In the genomic region with DNA sequence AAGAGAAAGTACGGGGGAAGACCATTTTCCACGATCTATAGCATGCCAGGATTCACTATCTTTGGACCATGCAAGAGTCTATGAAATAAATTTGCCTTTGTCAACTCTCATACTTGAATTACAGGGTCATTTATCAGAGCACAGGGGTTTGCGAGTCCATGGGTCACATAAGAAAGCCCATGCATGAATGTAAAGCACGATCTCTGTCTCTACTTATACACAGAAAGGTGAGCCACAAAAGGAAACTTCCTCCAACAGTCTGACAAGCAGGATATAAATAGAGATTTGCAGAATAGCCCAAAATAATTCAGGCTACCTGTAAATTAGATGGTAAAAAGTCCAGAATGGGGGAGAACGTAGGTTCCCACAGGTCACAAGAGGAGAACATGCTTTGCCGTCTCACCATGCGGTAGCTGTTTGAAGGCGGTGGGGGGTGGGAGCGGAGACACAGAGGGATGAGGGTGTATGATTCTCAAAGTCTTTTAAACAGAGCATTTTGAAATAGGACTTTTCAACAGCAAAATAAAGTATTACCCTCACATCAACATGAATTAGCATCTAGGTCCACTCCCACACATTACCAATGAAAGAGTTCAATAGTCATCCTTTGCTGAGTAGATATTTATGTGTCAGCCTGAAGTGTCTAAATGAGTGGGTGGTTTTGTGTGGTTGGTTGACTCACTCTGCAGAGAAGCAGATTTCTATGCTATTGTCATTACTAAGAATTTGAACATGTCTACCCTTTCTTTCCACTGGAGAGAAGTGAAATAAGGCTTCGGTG, we compare ENCODE assay signal across 8 cellular contexts.
DNase-seq lines count a peak whose midpoint lies in the region; ATAC-seq and TF ChIP-seq lines count a peak whose summit lies in the region.

No MANE protein-coding gene starts in this region.

- H3K4me3 ChIP-seq in SU-DHL-6 (ENCODE audit: insufficient read depth, low read length, poor library complexity, severe bottlenecking) (peak overlapping the region; percentile 26), lower lobe of right lung (no peak overlapping the region)

- no peaks in the 10 kb centered on the region for H3K9me3 ChIP-seq in SU-DHL-6 (ENCODE audit: insufficient read depth, low read length)
- no peaks in the 10 kb centered on the region for H3K9me3 ChIP-seq in lower lobe of right lung

- no peaks in the 10 kb centered on the region for H3K9me2 ChIP-seq in SU-DHL-6 (replicated peaks; ENCODE audit: insufficient read depth, low read length)

- peak overlapping the region; percentile 43 for H3K9ac ChIP-seq in SU-DHL-6 (ENCODE audit: low read length)

- H3K4me1 Mint-ChIP-seq in type B pancreatic cell (ENCODE audit: unreplicated experiment): peaks cover 32% of the 10 kb centered on the region

- peak overlapping the region; percentile 92 for H3K27ac ChIP-seq in SU-DHL-6 (ENCODE audit: low read depth, low read length)
- no peak overlapping the region for H3K27ac ChIP-seq in lower lobe of right lung

- DNase-seq in omental fat pad (ENCODE audit: low spot score) (no peak), lower lobe of right lung (no peak), type B pancreatic cell (ENCODE audit: extremely low spot score, unreplicated experiment) (no peak), 8988T (no peak)
- no peak for DNase-seq in stimulated activated naive CD4-positive, alpha-beta T cell (lab: John Stamatoyannopoulos, UW)

- H3K36me3 ChIP-seq in SU-DHL-6 (ENCODE audit: low read length) (no peaks in the 10 kb centered on the region), lower lobe of right lung (no peaks in the 10 kb centered on the region)

- no peaks in the 10 kb centered on the region for H3K4me1 ChIP-seq in lower lobe of right lung

- H3K4me3 Mint-ChIP-seq in type B pancreatic cell: no peak overlapping the region

- H4K20me1 ChIP-seq in SU-DHL-6 (ENCODE audit: low read depth, low read length): no peaks in the 10 kb centered on the region

- H2AFZ ChIP-seq in SU-DHL-6 (ENCODE audit: low read depth, low read length, severe bottlenecking): no peak overlapping the region

- peak overlapping the region; percentile 68 for H3K4me2 ChIP-seq in SU-DHL-6 (ENCODE audit: low read depth, low read length, poor library complexity, severe bottlenecking)

- no peak for TF ChIP-seq CTCF in SU-DHL-6 (IDR thresholded peaks at IDR 0.05; ENCODE audit: insufficient read depth, low read length, poor library complexity, severe bottlenecking)
- TF ChIP-seq CTCF in omental fat pad (IDR thresholded peaks at IDR 0.05): no peak
- no peak for TF ChIP-seq CTCF in lower lobe of right lung (IDR thresholded peaks at IDR 0.05)
- TF ChIP-seq CTCF in type B pancreatic cell (conservative IDR thresholded peaks at IDR 0.05): no peak

- peaks cover 23% of the 10 kb centered on the region for H3F3A ChIP-seq in SU-DHL-6 (ENCODE audit: insufficient read depth)

- H3K9me3 Mint-ChIP-seq in type B pancreatic cell: peaks cover 12% of the 10 kb centered on the region

- intact Hi-C loops in lower lobe of right lung (cut with DNase I): no loop called here

- H3K79me2 ChIP-seq in SU-DHL-6 (ENCODE audit: insufficient read depth, low read length): no peaks in the 10 kb centered on the region

- peak; percentile 70 for ATAC-seq in GM18907 (IDR thresholded peaks at IDR 0.05; ENCODE audit: unreplicated experiment)
- peak; percentile 75 for ATAC-seq in HG02798 (IDR thresholded peaks at IDR 0.05; ENCODE audit: poor library complexity, unreplicated experiment)
- ATAC-seq in omental fat pad (ENCODE audit: low FRiP score): peak; percentile 59
- ATAC-seq in lower lobe of right lung: no peak

- H3K36me3 Mint-ChIP-seq in type B pancreatic cell: peaks cover 17% of the 10 kb centered on the region

- H3K27ac Mint-ChIP-seq in type B pancreatic cell: no peak overlapping the region

- peaks cover 18% of the 10 kb centered on the region for H3K27me3 Mint-ChIP-seq in type B pancreatic cell

- H3K27me3 ChIP-seq in SU-DHL-6 (ENCODE audit: low read length) (no peaks in the 10 kb centered on the region), lower lobe of right lung (ENCODE audit: low read depth) (no peaks in the 10 kb centered on the region)

Comparison
In these comparisons a context has a peak if more than half of its experiments do, and no peak if none do; other contexts are left out.
1. ATAC-seq: peak in GM18907 (single experiment), HG02798 (single experiment) and omental fat pad (single experiment); none in lower lobe of right lung (0 of 2).